ENCODE assay signal across 19 cellular contexts in the genomic region with DNA sequence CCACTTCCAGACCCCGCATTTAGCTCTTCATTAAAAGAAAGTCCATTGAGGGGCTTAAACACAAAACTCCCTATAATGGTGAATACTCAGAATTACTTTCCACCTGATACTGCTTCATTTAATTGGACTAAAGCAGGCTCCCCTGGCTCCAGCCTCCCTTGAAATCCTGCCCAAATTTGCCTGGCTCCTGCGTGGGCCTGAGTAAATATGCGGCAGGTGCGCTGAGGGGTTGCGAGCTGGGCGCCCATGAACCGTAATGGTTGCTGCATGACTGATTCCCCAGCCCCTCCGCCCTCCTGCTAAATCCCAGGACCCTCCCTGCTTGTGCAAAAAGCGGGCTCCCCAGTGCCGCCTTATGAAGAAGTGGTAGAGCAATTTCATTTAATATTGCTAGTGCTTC.
DNase-seq lines count a peak whose midpoint lies in the region; ATAC-seq, FAIRE-seq and TF ChIP-seq lines count a peak whose summit lies in the region.
"Had no signal": no experiment of that assay in that cellular context is flagged by ENCODE, and none has a peak within 500 bp of the region (broad histone marks: within the 10 kb centered on the region; RNA-seq: fewer than 3 reads in every experiment).

No MANE protein-coding gene starts in this region.

- H3K27ac ChIP-seq in kidney (ENCODE audit: low read depth in 2 of 2, low read length in 2 of 2): no peak overlapping the region

- ATAC-seq in sciatic nerve (no peak), HG03354 (IDR thresholded peaks at IDR 0.05; ENCODE audit: poor library complexity, severe bottlenecking, unreplicated experiment) (no peak)
- no peak for ATAC-seq in activated CD4-positive, alpha-beta T cell treated with anti-CD3 and anti-CD28 coated beads for 36 hours

- peak; percentile 5 for DNase-seq in COR-L47 (lab: John Stamatoyannopoulos, UW)
- peak; percentile 98 for DNase-seq in NCI-H1092 treated with DMSO at 0.1 percent for 48 hours (lab: John Stamatoyannopoulos, UW)
- DNase-seq in NCI-H526 treated with DMSO at 0.1 percent for 48 hours (lab: John Stamatoyannopoulos, UW): peak; percentile 87
- DNase-seq in kidney: peak; percentile 29
- no peak for DNase-seq in sciatic nerve (ENCODE audit: low spot score)
- DNase-seq in activated CD4-positive, alpha-beta T cell treated with anti-CD3 and anti-CD28 coated beads for 36 hours: no peak
- DNase-seq in 8988T: no peak
- DNase-seq: ACHN; BE2C; C1 segment of cervical spinal cord; Caco-2; CD4-positive, CD25-positive, alpha-beta regulatory T cell; CD8-positive, alpha-beta memory T cell; GF-D8; H9 had no signal

- H3K27me3 Mint-ChIP-seq in activated CD4-positive, alpha-beta T cell treated with anti-CD3 and anti-CD28 coated beads for 36 hours: no peaks in the 10 kb centered on the region
- H3K27me3 Mint-ChIP-seq: CD4-positive, CD25-positive, alpha-beta regulatory T cell; CD8-positive, alpha-beta memory T cell had no signal

- no peak for TF ChIP-seq CTCF in kidney (IDR thresholded peaks at IDR 0.05; ENCODE audit: borderline replicate concordance, extremely low read depth, insufficient read depth)

- no peaks in the 10 kb centered on the region for H3K9me3 ChIP-seq in kidney (ENCODE audit: control insufficient read depth in 1 of 2, low read length in 2 of 2)
- H3K9me3 ChIP-seq: BE2C, Caco-2 had no signal

- CTCF ChIA-PET in activated CD4-positive, alpha-beta T cell treated with anti-CD3 and anti-CD28 coated beads for 36 hours (lab: Charles Lee): no interaction called here

- H3K9me3 Mint-ChIP-seq in activated CD4-positive, alpha-beta T cell treated with anti-CD3 and anti-CD28 coated beads for 36 hours (ENCODE audit: low read depth): peaks cover 14% of the 10 kb centered on the region
- H3K9me3 Mint-ChIP-seq: H9 had no signal

- H3K4me3 ChIP-seq in kidney (ENCODE audit: low read length in 2 of 2): no peak overlapping the region

- no peak overlapping the region for H3K9ac ChIP-seq in kidney (ENCODE audit: low read length in 2 of 2)

- no peaks in the 10 kb centered on the region for H3K36me3 Mint-ChIP-seq in activated CD4-positive, alpha-beta T cell treated with anti-CD3 and anti-CD28 coated beads for 36 hours (ENCODE audit: low read depth)
- H3K36me3 Mint-ChIP-seq: CD8-positive, alpha-beta memory T cell had no signal

- intact Hi-C loops in kidney (cut with DNase I): no loop called here
- intact Hi-C loops in sciatic nerve (cut with DNase I): loop anchor here (1.0 kb wide), 1 partner anchor 9 kb away; no protein-coding TSS in a partner anchor
- intact Hi-C loops in activated CD4-positive, alpha-beta T cell treated with anti-CD3 and anti-CD28 coated beads for 36 hours (cut with DNase I, micrococcal nuclease): no loop called here

- H3K27ac Mint-ChIP-seq in activated CD4-positive, alpha-beta T cell treated with anti-CD3 and anti-CD28 coated beads for 36 hours: no peak overlapping the region
- H3K27ac Mint-ChIP-seq: CD4-positive, CD25-positive, alpha-beta regulatory T cell; H9 had no signal

- H3K4me3 Mint-ChIP-seq in activated CD4-positive, alpha-beta T cell treated with anti-CD3 and anti-CD28 coated beads for 36 hours: no peak overlapping the region
- H3K4me3 Mint-ChIP-seq: CD4-positive, CD25-positive, alpha-beta regulatory T cell; CD8-positive, alpha-beta memory T cell; H9 had no signal

- FAIRE-seq in kidney (lab: Jason Lieb, UNC): no peak
- FAIRE-seq: A204.1, D721Med, H1 had no signal

- H3K36me3 ChIP-seq in kidney (ENCODE audit: control insufficient read depth in 1 of 2, insufficient read depth in 2 of 2, low read length in 2 of 2): no peaks in the 10 kb centered on the region
- H3K36me3 ChIP-seq: BE2C had no signal

- no peaks in the 10 kb centered on the region for H3K4me1 Mint-ChIP-seq in activated CD4-positive, alpha-beta T cell treated with anti-CD3 and anti-CD28 coated beads for 36 hours
- H3K4me1 Mint-ChIP-seq: CD4-positive, CD25-positive, alpha-beta regulatory T cell; CD8-positive, alpha-beta memory T cell; H9 had no signal

- POLR2A ChIA-PET in activated CD4-positive, alpha-beta T cell treated with anti-CD3 and anti-CD28 coated beads for 36 hours (lab: Charles Lee): no interaction called here

- H3K4me1 ChIP-seq in kidney (ENCODE audit: control insufficient read depth in 1 of 2, insufficient read depth in 1 of 2, low read depth in 1 of 2, low read length in 2 of 2): no peaks in the 10 kb centered on the region
- H3K4me1 ChIP-seq: BE2C, Caco-2 had no signal

Comparison
In these comparisons a context has a peak if more than half of its experiments do, and no peak if none do; other contexts are left out.
1. DNase-seq: peak in COR-L47 (single experiment), NCI-H1092 treated with DMSO at 0.1 percent for 48 hours (single experiment), NCI-H526 treated with DMSO at 0.1 percent for 48 hours (single experiment) and kidney (single experiment); none in sciatic nerve (single experiment), activated CD4-positive, alpha-beta T cell treated with anti-CD3 and anti-CD28 coated beads for 36 hours (single experiment) and 8988T (single experiment).